Comparison of ENCODE assay signal across 8 cellular contexts in the genomic region with DNA sequence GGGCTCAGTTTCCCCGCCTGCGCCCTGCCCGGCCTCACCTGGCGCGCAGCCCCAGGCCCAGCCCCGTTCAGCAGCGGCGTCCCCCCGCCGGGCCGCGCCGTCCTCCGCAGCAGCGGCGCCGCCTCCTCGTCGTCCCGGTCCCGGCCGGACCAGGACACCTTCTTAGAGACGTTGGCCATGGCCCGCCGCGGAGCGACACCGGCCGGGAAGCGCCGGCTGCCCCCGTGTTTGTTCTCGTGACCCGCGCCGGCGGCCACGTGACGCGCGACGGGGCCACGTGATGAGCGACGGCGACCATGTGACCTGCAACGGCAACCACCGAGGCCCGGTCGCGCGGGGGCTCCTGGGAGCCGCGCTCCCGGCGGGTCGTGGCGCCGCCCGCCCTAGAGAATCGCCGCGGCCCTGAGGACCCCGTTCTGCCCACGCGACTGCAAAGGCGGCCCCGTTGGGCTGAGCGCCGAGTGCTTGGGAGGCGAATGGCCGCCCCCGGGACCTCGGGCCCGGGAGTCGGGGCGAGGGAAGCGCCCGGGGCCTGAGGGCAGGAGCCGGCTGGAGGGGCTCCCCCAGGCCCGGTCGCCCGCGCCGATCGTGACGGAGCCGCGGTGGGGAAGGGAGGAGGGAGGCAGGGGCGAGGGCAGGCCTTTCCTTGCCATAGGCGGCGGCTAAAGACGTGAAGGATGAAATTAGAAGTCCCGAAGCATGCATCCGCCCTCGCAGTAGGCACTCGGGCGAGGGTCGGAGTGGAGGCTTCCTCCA. TPM values are rescaled to one million over a fixed set of nuclear protein-coding genes. Genes with fewer than 3 reads are reported as not detected.
A peak's percentile ranks its signal among the peaks of the same experiment; 100 is the strongest.
DNase-seq lines count a peak whose midpoint lies in the region; ATAC-seq and TF ChIP-seq lines count a peak whose summit lies in the region.

A gene with protein sequence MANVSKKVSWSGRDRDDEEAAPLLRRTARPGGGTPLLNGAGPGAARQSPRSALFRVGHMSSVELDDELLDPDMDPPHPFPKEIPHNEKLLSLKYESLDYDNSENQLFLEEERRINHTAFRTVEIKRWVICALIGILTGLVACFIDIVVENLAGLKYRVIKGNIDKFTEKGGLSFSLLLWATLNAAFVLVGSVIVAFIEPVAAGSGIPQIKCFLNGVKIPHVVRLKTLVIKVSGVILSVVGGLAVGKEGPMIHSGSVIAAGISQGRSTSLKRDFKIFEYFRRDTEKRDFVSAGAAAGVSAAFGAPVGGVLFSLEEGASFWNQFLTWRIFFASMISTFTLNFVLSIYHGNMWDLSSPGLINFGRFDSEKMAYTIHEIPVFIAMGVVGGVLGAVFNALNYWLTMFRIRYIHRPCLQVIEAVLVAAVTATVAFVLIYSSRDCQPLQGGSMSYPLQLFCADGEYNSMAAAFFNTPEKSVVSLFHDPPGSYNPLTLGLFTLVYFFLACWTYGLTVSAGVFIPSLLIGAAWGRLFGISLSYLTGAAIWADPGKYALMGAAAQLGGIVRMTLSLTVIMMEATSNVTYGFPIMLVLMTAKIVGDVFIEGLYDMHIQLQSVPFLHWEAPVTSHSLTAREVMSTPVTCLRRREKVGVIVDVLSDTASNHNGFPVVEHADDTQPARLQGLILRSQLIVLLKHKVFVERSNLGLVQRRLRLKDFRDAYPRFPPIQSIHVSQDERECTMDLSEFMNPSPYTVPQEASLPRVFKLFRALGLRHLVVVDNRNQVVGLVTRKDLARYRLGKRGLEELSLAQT (minus strand): TSS at position 233 of the 756 bp plus-strand sequence. CDS start 54 bp downstream, at position 179.

- H3K36me3 Mint-ChIP-seq in CD8-positive, alpha-beta memory T cell, result peaks cover 0 to 3% (median 0%) of the 10 kb centered on the region in 3 donors
- H3K36me3 Mint-ChIP-seq in mesothelial cell of epicardium, result no peaks in the 10 kb centered on the region

- H3K4me3 Mint-ChIP-seq in CD8-positive, alpha-beta memory T cell, result peak within 1 kb of the TSS; percentile 74 to 91 (median 82)
- H3K4me3 Mint-ChIP-seq in mesothelial cell of epicardium, result peak within 1 kb of the TSS; percentile 72

- TF ChIP-seq CTCF in mesothelial cell of epicardium (IDR thresholded peaks at IDR 0.05; ENCODE audit: unreplicated experiment), result no peak

- peak within 1 kb of the TSS; percentile 68 for H3K4me3 ChIP-seq in CD8-positive, alpha-beta memory T cell (ENCODE audit: low read length)
- H3K4me3 ChIP-seq in NT2/D1 (ENCODE audit: insufficient read length, low read depth), result peak within 1 kb of the TSS; percentile 87

- peak within 1 kb of the TSS; percentile 95 for H3K9ac ChIP-seq in NT2/D1 (ENCODE audit: insufficient read length, low read depth)

- in situ Hi-C loops in endometrial microvascular endothelial cells (cut with HindIII; ENCODE audit: inconsistent ontology term, low pct_unique_long_range_greater_than_20kb, low sequenced_read_pairs), result loop anchor here (25.0 kb wide), 1 partner anchor 88 kb away; no protein-coding TSS in a partner anchor

- H3K27ac Mint-ChIP-seq in CD8-positive, alpha-beta memory T cell, result peak within 1 kb of the TSS; percentile 81 to 94 (median 88)
- H3K27ac Mint-ChIP-seq in mesothelial cell of epicardium, result peak within 1 kb of the TSS; percentile 87

- no peaks in the 10 kb centered on the region for H3K36me3 ChIP-seq in CD8-positive, alpha-beta memory T cell (ENCODE audit: insufficient read depth, low read length)
- H3K36me3 ChIP-seq in NT2/D1 (ENCODE audit: insufficient read depth, insufficient read length, low read length), result peaks cover 4% of the 10 kb centered on the region

- no peaks in the 10 kb centered on the region for H3K9me3 Mint-ChIP-seq in CD8-positive, alpha-beta memory T cell
- peaks cover 10% of the 10 kb centered on the region for H3K9me3 Mint-ChIP-seq in mesothelial cell of epicardium

- POLR2A ChIA-PET in CD8-positive, alpha-beta memory T cell (lab: Charles Lee), result interaction anchor here (0.6 kb wide), 1 partner anchor 990 kb away, joined by 5 read pairs; no protein-coding TSS in a partner anchor

- H3K27me3 ChIP-seq in CD8-positive, alpha-beta memory T cell (ENCODE audit: insufficient read depth, low read length, poor library complexity, severe bottlenecking), result no peaks in the 10 kb centered on the region
- peaks cover 2% of the 10 kb centered on the region for H3K27me3 ChIP-seq in NT2/D1 (ENCODE audit: insufficient read depth, insufficient read length)

- DNase-seq in CD8-positive, alpha-beta memory T cell, result peak; percentile 80 to 89 (median 85)
- DNase-seq in HK-2 (ENCODE audit: unreplicated experiment), result peak; percentile 78
- peak; percentile 81 for DNase-seq in NT2/D1 (ENCODE audit: low read depth, low spot score)
- peak; percentile 87 for DNase-seq in activated CD8-positive, alpha-beta memory T cell treated with anti-CD3 and anti-CD28 coated beads, Interleukin-2, amount 50 U/mL, for 4 hours
- DNase-seq in mesothelial cell of epicardium (ENCODE audit: low spot score in 2 of 2, unreplicated experiment in 2 of 2), result peak; percentile 76 to 86
- peak; percentile 72 to 79 for DNase-seq in stimulated activated CD8-positive, alpha-beta memory T cell treated with anti-CD3 and anti-CD28 coated beads, Interleukin-15, amount 100 ng/mL, for 4 hours (ENCODE audit: low read depth in 2 of 2)

- ATAC-seq in GM19452 (IDR thresholded peaks at IDR 0.05; ENCODE audit: unreplicated experiment), result peak; percentile 81

- H3K9me3 ChIP-seq in CD8-positive, alpha-beta memory T cell (ENCODE audit: low read length), result no peaks in the 10 kb centered on the region
- H3K9me3 ChIP-seq in NT2/D1 (ENCODE audit: insufficient read depth, low read length), result no peaks in the 10 kb centered on the region

- peaks cover 3 to 5% of the 10 kb centered on the region in 2 donors for H3K27me3 Mint-ChIP-seq in CD8-positive, alpha-beta memory T cell
- peaks cover 2% of the 10 kb centered on the region for H3K27me3 Mint-ChIP-seq in mesothelial cell of epicardium (ENCODE audit: low read depth)

- peaks cover 27 to 38% (median 29%) of the 10 kb centered on the region in 3 donors for H3K4me1 Mint-ChIP-seq in CD8-positive, alpha-beta memory T cell
- peaks cover 19% of the 10 kb centered on the region for H3K4me1 Mint-ChIP-seq in mesothelial cell of epicardium

- H3K27ac ChIP-seq in CD8-positive, alpha-beta memory T cell (ENCODE audit: low read depth, low read length), result peak within 1 kb of the TSS; percentile 86

- peaks cover 19% of the 10 kb centered on the region for H3K4me1 ChIP-seq in CD8-positive, alpha-beta memory T cell (ENCODE audit: insufficient read depth, low read length)
- H3K4me1 ChIP-seq in NT2/D1 (ENCODE audit: insufficient read depth, insufficient read length), result peaks cover 6% of the 10 kb centered on the region

- CTCF ChIA-PET in CD8-positive, alpha-beta memory T cell (lab: Charles Lee), result no interaction called here

RNA-seq across cellular contexts. Expression of the gene that starts here (rescaled TPM):
- total RNA-seq in CD8-positive, alpha-beta memory T cell, result 10 to 100 TPM; 52.8 to 59.1 TPM
- 29.3 TPM for polyA plus RNA-seq in CD8-positive, alpha-beta memory T cell
- total RNA-seq in endometrial microvascular endothelial cells (ENCODE audit: inconsistent ontology term) (43.0 TPM), mesothelial cell of epicardium (94.5 to 96.1 TPM (median 94.6 TPM) in 3 replicates)

Comparison
In these comparisons a context has a peak if more than half of its experiments do, and no peak if none do; other contexts are left out.
1. Peak in every context shown above with its lines: DNase-seq, ATAC-seq, H3K4me3 ChIP-seq and H3K27ac ChIP-seq.